In genomic region chr16:16028311-16028999, GRCh38 we compare ENCODE assay signal across 17 cellular contexts.
DNase-seq lines count a peak whose midpoint lies in the region; ATAC-seq, FAIRE-seq and TF ChIP-seq lines count a peak whose summit lies in the region.
"Had no signal": no experiment of that assay in that cellular context is flagged by ENCODE, and none has a peak within 500 bp of the region (broad histone marks: within the 10 kb centered on the region; RNA-seq: fewer than 3 reads in every experiment).

No MANE protein-coding gene starts in this region.

- TF ChIP-seq POLR2A in A549 (IDR thresholded peaks at IDR 0.05; ENCODE audit: low read length), result no peak

- POLR2A ChIA-PET in A549 (lab: Yijun Ruan, JAX), result no interaction called here

- H3K4me3 Mint-ChIP-seq in endothelial cell (ENCODE audit: unreplicated experiment) (no peak overlapping the region), HFFc6 (no peak overlapping the region)
- H3K4me3 Mint-ChIP-seq: naive thymus-derived CD4-positive, alpha-beta T cell; stimulated activated effector memory CD8-positive, alpha-beta T cell treated with anti-CD3 and anti-CD28 coated beads, Interleukin-12 subunit alpha, Interleukin-12 subunit beta, amount 100 ng/mL, for 72 hours had no signal

- H3K36me3 Mint-ChIP-seq in endothelial cell (ENCODE audit: low read depth, unreplicated experiment) (no peaks in the 10 kb centered on the region), HFFc6 (ENCODE audit: low read depth) (peaks cover 35% of the 10 kb centered on the region)

- H3K27ac Mint-ChIP-seq in endothelial cell (ENCODE audit: unreplicated experiment) (peak overlapping the region; percentile 91), HFFc6 (no peak overlapping the region; the same call in 1 of the 2 replicates)
- H3K27ac Mint-ChIP-seq: stimulated activated effector memory CD8-positive, alpha-beta T cell treated with anti-CD3 and anti-CD28 coated beads, Interleukin-12 subunit alpha, Interleukin-12 subunit beta, amount 100 ng/mL, for 72 hours had no signal

- WGBS in A549 (ENCODE audit: missing lambda C conversion rate), result 83% methylated on average over 18 of the region's 19 CpGs

- no peaks in the 10 kb centered on the region for H3K9me3 Mint-ChIP-seq in endothelial cell (ENCODE audit: unreplicated experiment)
- no peaks in the 10 kb centered on the region for H3K9me3 Mint-ChIP-seq in HFFc6
- H3K9me3 Mint-ChIP-seq: stimulated activated effector memory CD8-positive, alpha-beta T cell treated with anti-CD3 and anti-CD28 coated beads, Interleukin-12 subunit alpha, Interleukin-12 subunit beta, amount 100 ng/mL, for 72 hours had no signal

- TF ChIP-seq EP300 in A549 (IDR thresholded peaks at IDR 0.05), result no peak

- ATAC-seq in A549 (no peak), GM18867 (IDR thresholded peaks at IDR 0.05; ENCODE audit: unreplicated experiment) (no peak), GM21390 (IDR thresholded peaks at IDR 0.05; ENCODE audit: unreplicated experiment) (no peak)
- ATAC-seq: naive thymus-derived CD4-positive, alpha-beta T cell; stimulated activated effector memory CD8-positive, alpha-beta T cell treated with anti-CD3 and anti-CD28 coated beads, Interleukin-12 subunit alpha, Interleukin-12 subunit beta, amount 100 ng/mL, for 72 hours had no signal

- H3K27me3 Mint-ChIP-seq in endothelial cell (ENCODE audit: unreplicated experiment) (peaks cover 3% of the 10 kb centered on the region), HFFc6 (ENCODE audit: insufficient read depth) (peaks cover 5% of the 10 kb centered on the region; the same call in 1 of the 2 replicates)
- H3K27me3 Mint-ChIP-seq: naive thymus-derived CD4-positive, alpha-beta T cell had no signal

- H3K36me3 ChIP-seq in neuron (ENCODE audit: insufficient read depth, low read length), result no peaks in the 10 kb centered on the region
- H3K36me3 ChIP-seq: adrenal gland had no signal

- H3K27ac ChIP-seq in A549, result peak overlapping the region; percentile 16 to 65; a peak in 4 of 6 replicates

- DNase-seq in A549 (ENCODE audit: low read depth in 1 of 2, low spot score in 1 of 2) (no peak), HuH-7 (ENCODE audit: low spot score) (peak; percentile 61), endothelial cell (ENCODE audit: low spot score) (no peak), GM20000 (ENCODE audit: low spot score) (no peak), HFFc6 (no peak)
- DNase-seq: activated CD4-positive, alpha-beta T cell treated with anti-CD3 and anti-CD28 coated beads for 1 hour; DMS153; HCEC 1CT; hippocampal formation; Kasumi-1; naive thymus-derived CD4-positive, alpha-beta T cell; NCI-H187 treated with DMSO at 0.1 percent for 48 hours had no signal

- H3K4me1 Mint-ChIP-seq in endothelial cell (ENCODE audit: unreplicated experiment) (peaks cover 15% of the 10 kb centered on the region), HFFc6 (ENCODE audit: low read depth) (peaks cover 58% of the 10 kb centered on the region)

- H3K4me2 ChIP-seq in A549, result peak overlapping the region; percentile 33; the same call in 1 of the 3 replicates

- peaks cover 63% of the 10 kb centered on the region for H3K4me1 ChIP-seq in A549
- peaks cover 12% of the 10 kb centered on the region for H3K4me1 ChIP-seq in neuron (ENCODE audit: insufficient read depth, low read length)

- H2AFZ ChIP-seq in neuron (ENCODE audit: low read depth, low read length), result peak overlapping the region; percentile 48

- no peaks in the 10 kb centered on the region for H3K27me3 ChIP-seq in neuron (ENCODE audit: insufficient read depth, low read length)
- H3K27me3 ChIP-seq: adrenal gland had no signal

- no peak for TF ChIP-seq CTCF in A549 (IDR thresholded peaks at IDR 0.05)
- TF ChIP-seq CTCF in endothelial cell (IDR thresholded peaks at IDR 0.05; ENCODE audit: unreplicated experiment), result no peak
- TF ChIP-seq CTCF in GM20000 (IDR thresholded peaks at IDR 0.05; ENCODE audit: extremely low read depth, missing control alignments), result no peak
- TF ChIP-seq CTCF in HFFc6 (IDR thresholded peaks at IDR 0.05), result no peak

- H3K9me3 ChIP-seq in A549 (no peaks in the 10 kb centered on the region), neuron (ENCODE audit: low read length) (no peaks in the 10 kb centered on the region)
- H3K9me3 ChIP-seq: adrenal gland had no signal

- FAIRE-seq in A549 (lab: Jason Lieb, UNC), result no peak

- no peak overlapping the region for H3K4me3 ChIP-seq in A549
- no peak overlapping the region for H3K4me3 ChIP-seq in neuron (ENCODE audit: low read length)
- H3K4me3 ChIP-seq: adrenal gland had no signal

- CTCF ChIA-PET in A549 (lab: Yijun Ruan, JAX), result interaction anchor here (0.5 to 2.4 kb wide), 4 partner anchors 8 to 195 kb away, joined by 3 to 11 read pairs (median 4); no protein-coding TSS in a partner anchor

- no peak for TF ChIP-seq RAD21 in A549 (conservative IDR thresholded peaks at IDR 0.05 in 1 of 2, IDR thresholded peaks at IDR 0.05 in 1 of 2)

TF ChIP-seq in A549, 52 proteins besides CTCF, POLR2A, EP300 and RAD21:
- TF ChIP-seq ESRRA (IDR thresholded peaks at IDR 0.05; ENCODE audit: borderline replicate concordance, low read length), result peak; percentile 8; the same call in 1 of the 2 replicates
- TF ChIP-seq ZC3H11A (IDR thresholded peaks at IDR 0.05), result no peak
